ENCODE assay signal across 25 cellular contexts in genomic region chr4:88949605-88950004, GRCh38.
DNase-seq lines count a peak whose midpoint lies in the region; ATAC-seq and TF ChIP-seq lines count a peak whose summit lies in the region.
"Had no signal": no experiment of that assay in that cellular context is flagged by ENCODE, and none has a peak within 500 bp of the region (broad histone marks: within the 10 kb centered on the region; RNA-seq: fewer than 3 reads in every experiment).

No MANE protein-coding gene starts in this region.

- no peaks in the 10 kb centered on the region for H3K79me1 ChIP-seq in neuronal stem cell (ENCODE audit: low read depth, low read length)

- H3K9ac ChIP-seq in neuronal stem cell (ENCODE audit: low read depth, low read length, poor library complexity): no peak overlapping the region

- H2AK5ac ChIP-seq in neuronal stem cell (ENCODE audit: low read depth, low read length): no peak overlapping the region

- intact Hi-C loops in left lung (cut with DNase I): no loop called here

- no peak overlapping the region for H3K14ac ChIP-seq in neuronal stem cell (ENCODE audit: low read length)

- no peak for TF ChIP-seq CTCF in left lung (IDR thresholded peaks at IDR 0.05)

- no peak overlapping the region for H3K23ac ChIP-seq in neuronal stem cell (ENCODE audit: low read depth, low read length, poor library complexity)

- H2BK5ac ChIP-seq in neuronal stem cell (ENCODE audit: low read length): no peak overlapping the region

- no peak overlapping the region for H3K4ac ChIP-seq in neuronal stem cell (ENCODE audit: low read length)

- peak; percentile 73 for ATAC-seq in left lung
- ATAC-seq: heart left ventricle, upper lobe of right lung had no signal

- H4K91ac ChIP-seq in neuronal stem cell (ENCODE audit: low read depth, low read length, poor library complexity): no peak overlapping the region

- no peak overlapping the region for H3K27ac ChIP-seq in left lung
- H3K27ac ChIP-seq in neuronal stem cell (replicated peaks; ENCODE audit: low read length): no peak overlapping the region
- H3K27ac ChIP-seq: cardiac muscle cell, heart left ventricle, left ventricle myocardium inferior, Peyer's patch, sigmoid colon, upper lobe of right lung had no signal

- no peak overlapping the region for H3K4me2 ChIP-seq in neuronal stem cell (ENCODE audit: insufficient read depth, low read length, poor library complexity, severe bottlenecking)

- H2AFZ ChIP-seq in neuronal stem cell (ENCODE audit: low read length): no peak overlapping the region

- H3K36me3 ChIP-seq in left lung (no peaks in the 10 kb centered on the region), neuronal stem cell (replicated peaks in 1 of 2; ENCODE audit: control insufficient read depth in 2 of 2, insufficient read depth in 2 of 2, low read length in 2 of 2) (no peaks in the 10 kb centered on the region)
- H3K36me3 ChIP-seq: cardiac muscle cell, heart left ventricle, left ventricle myocardium inferior, Peyer's patch, sigmoid colon, upper lobe of right lung had no signal

- H4K8ac ChIP-seq in neuronal stem cell (ENCODE audit: low read depth, low read length): no peak overlapping the region

- H2BK12ac ChIP-seq in neuronal stem cell (ENCODE audit: low read length): no peak overlapping the region

- H3K18ac ChIP-seq in neuronal stem cell (ENCODE audit: low read length): no peak overlapping the region

- H2BK120ac ChIP-seq in neuronal stem cell (ENCODE audit: low read depth, low read length): no peak overlapping the region

- H3K4me1 ChIP-seq in left lung (no peaks in the 10 kb centered on the region), neuronal stem cell (ENCODE audit: control insufficient read depth in 2 of 2, insufficient read depth in 1 of 2, low read depth in 1 of 2, low read length in 2 of 2) (no peaks in the 10 kb centered on the region)
- H3K4me1 ChIP-seq: left ventricle myocardium inferior, Peyer's patch, upper lobe of right lung had no signal

- DNase-seq in NCI-H2107 treated with DMSO at 0.1 percent for 48 hours (lab: John Stamatoyannopoulos, UW; ENCODE audit: unreplicated experiment) (peak; percentile 56), NCI-H2107 (lab: John Stamatoyannopoulos, UW) (no peak), NCI-H1092 (lab: John Stamatoyannopoulos, UW) (peak; percentile 17), NCI-H510A (lab: John Stamatoyannopoulos, UW) (peak; percentile 37), left lung (no peak), neuronal stem cell (ENCODE audit: low spot score) (no peak), COLO668 (lab: John Stamatoyannopoulos, UW; ENCODE audit: unreplicated experiment) (no peak), MV-4-11 (lab: John Stamatoyannopoulos, UW) (no peak)
- DNase-seq: activated CD4-positive, alpha-beta T cell treated with anti-CD3 and anti-CD28 coated beads, Interleukin-2, amount 50 U/mL, for 1 hour; activated CD8-positive, alpha-beta memory T cell treated with anti-CD3 and anti-CD28 coated beads, Interleukin-2, amount 50 U/mL, for 48 hours; activated naive CD4-positive, alpha-beta T cell; AML-193; CD8-positive, alpha-beta memory T cell; heart left ventricle; KG1; left ventricle myocardium inferior; midbrain; NCI-H226; nephron progenitor cell; NK-92 treated with Interleukin-12 subunit alpha and Interleukin-12 subunit beta, amount 100 ng/mL, for 24 hours; Peyer's patch; posterior cingulate gyrus; sigmoid colon; upper lobe of right lung had no signal

- H3K9me3 ChIP-seq in left lung (no peaks in the 10 kb centered on the region), neuronal stem cell (replicated peaks in 1 of 2; ENCODE audit: control insufficient read depth in 2 of 2, insufficient read depth in 1 of 2, low read depth in 1 of 2, low read length in 2 of 2) (peaks cover 0 to 1% of the 10 kb centered on the region in 2 donors)
- H3K9me3 ChIP-seq: heart left ventricle, left ventricle myocardium inferior, Peyer's patch, sigmoid colon, upper lobe of right lung had no signal

- H3K4me3 ChIP-seq in left lung (no peak overlapping the region), neuronal stem cell (ENCODE audit: low read length in 2 of 2) (no peak overlapping the region)
- H3K4me3 ChIP-seq: cardiac muscle cell, heart left ventricle, left ventricle myocardium inferior, Peyer's patch, sigmoid colon, upper lobe of right lung had no signal

- no peak overlapping the region for H2BK15ac ChIP-seq in neuronal stem cell (ENCODE audit: low read length)

- no CpG with 5 or more reads among the region's 2 CpGs for WGBS in neuronal stem cell (ENCODE audit: extremely low coverage in 2 of 2, insufficient read length in 2 of 2, insufficient replicate concordance in 1 of 2), 2 donors

- no peaks in the 10 kb centered on the region for H3K27me3 ChIP-seq in left lung
- no peaks in the 10 kb centered on the region for H3K27me3 ChIP-seq in neuronal stem cell (ENCODE audit: control insufficient read depth in 3 of 3, insufficient read depth in 3 of 3, low read depth in 1 of 3, low read length in 3 of 3)
- H3K27me3 ChIP-seq: cardiac muscle cell, heart left ventricle, Peyer's patch, sigmoid colon, upper lobe of right lung had no signal

Comparison
In these comparisons a context has a peak if more than half of its experiments do, and no peak if none do; other contexts are left out.
1. DNase-seq: peak in NCI-H2107 treated with DMSO at 0.1 percent for 48 hours (single experiment), NCI-H1092 (single experiment) and NCI-H510A (single experiment); none in NCI-H2107 (single experiment), left lung (0 of 2), neuronal stem cell (single experiment), COLO668 (single experiment) and MV-4-11 (single experiment).